1 cellular context compared by ENCODE assay signal in genomic region chr22:40628354-40629042, GRCh38.
TF ChIP-seq lines count a peak whose summit lies in the region.

No MANE protein-coding gene starts in this region.

TF ChIP-seq in K562, 482 proteins besides CTCF, POLR2A, EP300 and RAD21 (continued from another document):
- TF ChIP-seq HDAC6 (IDR thresholded peaks at IDR 0.05; ENCODE audit: low read depth, low read length) (no peak), COPS2 (conservative IDR thresholded peaks at IDR 0.05) (no peak), BCL6 (CRISPR knock-in tag; IDR thresholded peaks at IDR 0.05) (no peak), TRIM25 (IDR thresholded peaks at IDR 0.05; ENCODE audit: borderline replicate concordance) (no peak), SFPQ (IDR thresholded peaks at IDR 0.05; ENCODE audit: low read depth, low read length) (no peak)
- TF ChIP-seq, protein P1, sequence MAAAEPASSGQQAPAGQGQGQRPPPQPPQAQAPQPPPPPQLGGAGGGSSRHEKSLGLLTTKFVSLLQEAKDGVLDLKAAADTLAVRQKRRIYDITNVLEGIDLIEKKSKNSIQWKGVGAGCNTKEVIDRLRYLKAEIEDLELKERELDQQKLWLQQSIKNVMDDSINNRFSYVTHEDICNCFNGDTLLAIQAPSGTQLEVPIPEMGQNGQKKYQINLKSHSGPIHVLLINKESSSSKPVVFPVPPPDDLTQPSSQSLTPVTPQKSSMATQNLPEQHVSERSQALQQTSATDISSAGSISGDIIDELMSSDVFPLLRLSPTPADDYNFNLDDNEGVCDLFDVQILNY (CRISPR knock-in tag; IDR thresholded peaks at IDR 0.05): no peak
- TF ChIP-seq, protein P2, sequence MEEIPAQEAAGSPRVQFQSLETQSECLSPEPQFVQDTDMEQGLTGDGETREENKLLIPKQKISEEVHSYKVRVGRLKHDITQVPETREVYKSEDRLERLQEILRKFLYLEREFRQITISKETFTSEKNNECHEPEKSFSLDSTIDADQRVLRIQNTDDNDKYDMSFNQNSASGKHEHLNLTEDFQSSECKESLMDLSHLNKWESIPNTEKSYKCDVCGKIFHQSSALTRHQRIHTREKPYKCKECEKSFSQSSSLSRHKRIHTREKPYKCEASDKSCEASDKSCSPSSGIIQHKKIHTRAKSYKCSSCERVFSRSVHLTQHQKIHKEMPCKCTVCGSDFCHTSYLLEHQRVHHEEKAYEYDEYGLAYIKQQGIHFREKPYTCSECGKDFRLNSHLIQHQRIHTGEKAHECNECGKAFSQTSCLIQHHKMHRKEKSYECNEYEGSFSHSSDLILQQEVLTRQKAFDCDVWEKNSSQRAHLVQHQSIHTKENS (CRISPR knock-in tag; IDR thresholded peaks at IDR 0.05): no peak
